In the genomic region with DNA sequence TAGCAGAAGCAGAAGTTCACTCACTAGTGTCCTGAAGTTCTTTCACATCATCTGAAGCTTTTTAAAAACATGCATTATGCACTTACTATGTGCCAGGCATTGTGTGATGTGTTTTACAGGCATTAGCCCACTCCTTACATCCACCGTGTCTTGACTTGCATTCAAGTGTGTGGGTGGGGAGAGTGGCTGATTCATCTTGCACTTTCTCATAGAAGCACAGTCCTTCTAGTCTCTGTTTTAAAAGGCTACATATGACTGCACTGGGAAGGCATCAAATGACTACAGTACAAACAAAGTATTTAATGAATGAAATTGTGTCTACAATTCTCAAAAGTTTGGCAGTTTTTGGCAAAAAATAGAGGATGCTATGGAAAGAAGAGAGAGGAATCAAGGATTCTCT, we compare ENCODE assay signal across 12 cellular contexts. TPM values are rescaled to one million over a fixed set of nuclear protein-coding genes. Genes with fewer than 3 reads are reported as not detected.
DNase-seq lines count a peak whose midpoint lies in the region; ATAC-seq and TF ChIP-seq lines count a peak whose summit lies in the region.
"Had no signal": no experiment of that assay in that cellular context is flagged by ENCODE, and none has a peak within 500 bp of the region (broad histone marks: within the 10 kb centered on the region; RNA-seq: fewer than 3 reads in every experiment).

No MANE protein-coding gene starts in this region.

- ATAC-seq in GM18858 (IDR thresholded peaks at IDR 0.05; ENCODE audit: unreplicated experiment) (peak; percentile 78), GM21717 (IDR thresholded peaks at IDR 0.05; ENCODE audit: unreplicated experiment) (peak; percentile 80), HG03378 (IDR thresholded peaks at IDR 0.05; ENCODE audit: unreplicated experiment) (peak; percentile 70), foreskin keratinocyte (peak; percentile 96)
- ATAC-seq: sciatic nerve had no signal

- no peak for TF ChIP-seq CTCF in foreskin keratinocyte (conservative IDR thresholded peaks at IDR 0.05)

- DNase-seq in foreskin keratinocyte: peak; percentile 82 to 92
- no peak for DNase-seq in activated CD8-positive, alpha-beta memory T cell treated with anti-CD3 and anti-CD28 coated beads, Interleukin-2, amount 50 U/mL, for 4 hours
- DNase-seq in dedifferentiated amniotic fluid mesenchymal stem cell (ENCODE audit: extremely low spot score): no peak
- no peak for DNase-seq in DMS153 treated with DMSO at 0.1 percent for 48 hours (lab: John Stamatoyannopoulos, UW; ENCODE audit: unreplicated experiment)
- no peak for DNase-seq in NCI-H2107 treated with DMSO at 0.1 percent for 48 hours (lab: John Stamatoyannopoulos, UW; ENCODE audit: unreplicated experiment)
- DNase-seq: CD4-positive, alpha-beta memory T cell; NCI-H1694; trophoblast cell had no signal

- peaks cover 17% of the 10 kb centered on the region for H3K4me1 ChIP-seq in foreskin keratinocyte

- H3K27me3 ChIP-seq in foreskin keratinocyte: no peaks in the 10 kb centered on the region

- peak overlapping the region; percentile 88 for H3K27ac ChIP-seq in foreskin keratinocyte

RNA-seq across cellular contexts. Expression of a gene that starts 21.6 kb away (rescaled TPM):
- total RNA-seq in foreskin keratinocyte: 136 and 140 TPM in 2 replicates
- polyA plus RNA-seq in foreskin keratinocyte: 23.4 and 27.8 TPM in 2 replicates
- total RNA-seq: CD4-positive, alpha-beta memory T cell had no signal
- polyA plus RNA-seq: CD4-positive, alpha-beta memory T cell had no signal

RNA-seq across cellular contexts. Expression of a gene that starts 38.1 kb away (rescaled TPM):
- 31.4 and 31.5 TPM in 2 replicates for total RNA-seq in foreskin keratinocyte
- polyA plus RNA-seq in foreskin keratinocyte: 6.6 and 7.3 TPM in 2 replicates
- total RNA-seq: CD4-positive, alpha-beta memory T cell had no signal
- polyA plus RNA-seq: CD4-positive, alpha-beta memory T cell had no signal

Comparison
In these comparisons a context has a peak if more than half of its experiments do, and no peak if none do; other contexts are left out.
1. DNase-seq: peak in foreskin keratinocyte (2 of 2); none in activated CD8-positive, alpha-beta memory T cell treated with anti-CD3 and anti-CD28 coated beads, Interleukin-2, amount 50 U/mL, for 4 hours (single experiment), dedifferentiated amniotic fluid mesenchymal stem cell (single experiment), DMS153 treated with DMSO at 0.1 percent for 48 hours (single experiment) and NCI-H2107 treated with DMSO at 0.1 percent for 48 hours (single experiment).
2. Peak in every context shown above with its lines, with median percentiles within 50 percentile points of each other: ATAC-seq.